ENCODE assay signal across 1 cellular context in the genomic region with DNA sequence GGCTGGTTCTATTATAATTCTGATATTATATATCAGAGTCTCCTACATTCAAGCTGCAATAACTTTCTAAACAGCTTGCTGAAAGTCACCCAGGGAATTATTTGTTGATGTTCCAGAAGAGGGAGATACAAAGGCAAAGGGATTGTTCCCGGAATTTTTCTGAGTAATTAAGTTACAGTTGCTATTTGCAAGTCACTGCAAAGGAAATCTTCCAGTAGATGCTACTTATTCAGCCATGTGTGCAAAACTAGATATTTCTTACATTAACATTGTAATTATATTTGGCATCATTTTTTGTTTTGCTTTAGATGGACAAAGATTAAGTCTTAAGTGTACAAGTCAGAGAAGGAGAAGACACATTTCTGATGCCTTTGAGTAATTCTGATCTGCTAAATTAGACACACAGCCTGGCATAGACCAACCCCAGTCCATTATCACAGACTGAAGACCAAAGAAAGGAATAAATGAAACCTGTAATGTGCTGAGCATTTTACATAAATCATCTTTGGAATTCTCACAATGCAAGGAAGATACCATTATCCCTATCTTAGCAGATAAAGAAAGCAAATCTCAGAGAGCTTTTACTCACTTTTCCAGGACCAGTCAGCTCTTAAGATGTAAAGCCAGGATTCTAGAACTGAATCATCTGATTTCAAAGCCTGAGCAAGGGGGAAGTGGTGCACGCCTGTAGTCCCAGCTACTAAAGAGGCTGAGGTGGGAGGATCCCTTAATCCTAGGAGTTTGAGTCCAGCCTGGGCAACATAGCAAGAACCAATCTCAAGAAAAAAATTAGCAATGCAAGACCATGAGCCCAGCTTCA.
A peak's percentile ranks its signal among the peaks of the same experiment; 100 is the strongest.
TF ChIP-seq lines count a peak whose summit lies in the region.

No MANE protein-coding gene starts in this region.

TF ChIP-seq in SK-N-SH treated with all-trans-retinoic acid at 6 μM for 48 hours, 23 proteins besides CTCF, POLR2A, EP300 and RAD21 (continued from another document):
- TF ChIP-seq, protein P1, sequence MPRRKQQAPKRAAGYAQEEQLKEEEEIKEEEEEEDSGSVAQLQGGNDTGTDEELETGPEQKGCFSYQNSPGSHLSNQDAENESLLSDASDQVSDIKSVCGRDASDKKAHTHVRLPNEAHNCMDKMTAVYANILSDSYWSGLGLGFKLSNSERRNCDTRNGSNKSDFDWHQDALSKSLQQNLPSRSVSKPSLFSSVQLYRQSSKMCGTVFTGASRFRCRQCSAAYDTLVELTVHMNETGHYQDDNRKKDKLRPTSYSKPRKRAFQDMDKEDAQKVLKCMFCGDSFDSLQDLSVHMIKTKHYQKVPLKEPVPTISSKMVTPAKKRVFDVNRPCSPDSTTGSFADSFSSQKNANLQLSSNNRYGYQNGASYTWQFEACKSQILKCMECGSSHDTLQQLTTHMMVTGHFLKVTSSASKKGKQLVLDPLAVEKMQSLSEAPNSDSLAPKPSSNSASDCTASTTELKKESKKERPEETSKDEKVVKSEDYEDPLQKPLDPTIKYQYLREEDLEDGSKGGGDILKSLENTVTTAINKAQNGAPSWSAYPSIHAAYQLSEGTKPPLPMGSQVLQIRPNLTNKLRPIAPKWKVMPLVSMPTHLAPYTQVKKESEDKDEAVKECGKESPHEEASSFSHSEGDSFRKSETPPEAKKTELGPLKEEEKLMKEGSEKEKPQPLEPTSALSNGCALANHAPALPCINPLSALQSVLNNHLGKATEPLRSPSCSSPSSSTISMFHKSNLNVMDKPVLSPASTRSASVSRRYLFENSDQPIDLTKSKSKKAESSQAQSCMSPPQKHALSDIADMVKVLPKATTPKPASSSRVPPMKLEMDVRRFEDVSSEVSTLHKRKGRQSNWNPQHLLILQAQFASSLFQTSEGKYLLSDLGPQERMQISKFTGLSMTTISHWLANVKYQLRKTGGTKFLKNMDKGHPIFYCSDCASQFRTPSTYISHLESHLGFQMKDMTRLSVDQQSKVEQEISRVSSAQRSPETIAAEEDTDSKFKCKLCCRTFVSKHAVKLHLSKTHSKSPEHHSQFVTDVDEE (CRISPR knock-in tag; IDR thresholded peaks at IDR 0.05) = no peak; the same call in 1 of the 2 replicates
- peak; percentile 33; the same call in 1 of the 2 replicates for TF ChIP-seq TCF4 (CRISPR knock-in tag; IDR thresholded peaks at IDR 0.05; ENCODE audit: borderline replicate concordance)
- TF ChIP-seq, protein P2, sequence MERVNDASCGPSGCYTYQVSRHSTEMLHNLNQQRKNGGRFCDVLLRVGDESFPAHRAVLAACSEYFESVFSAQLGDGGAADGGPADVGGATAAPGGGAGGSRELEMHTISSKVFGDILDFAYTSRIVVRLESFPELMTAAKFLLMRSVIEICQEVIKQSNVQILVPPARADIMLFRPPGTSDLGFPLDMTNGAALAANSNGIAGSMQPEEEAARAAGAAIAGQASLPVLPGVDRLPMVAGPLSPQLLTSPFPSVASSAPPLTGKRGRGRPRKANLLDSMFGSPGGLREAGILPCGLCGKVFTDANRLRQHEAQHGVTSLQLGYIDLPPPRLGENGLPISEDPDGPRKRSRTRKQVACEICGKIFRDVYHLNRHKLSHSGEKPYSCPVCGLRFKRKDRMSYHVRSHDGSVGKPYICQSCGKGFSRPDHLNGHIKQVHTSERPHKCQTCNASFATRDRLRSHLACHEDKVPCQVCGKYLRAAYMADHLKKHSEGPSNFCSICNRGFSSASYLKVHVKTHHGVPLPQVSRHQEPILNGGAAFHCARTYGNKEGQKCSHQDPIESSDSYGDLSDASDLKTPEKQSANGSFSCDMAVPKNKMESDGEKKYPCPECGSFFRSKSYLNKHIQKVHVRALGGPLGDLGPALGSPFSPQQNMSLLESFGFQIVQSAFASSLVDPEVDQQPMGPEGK (CRISPR knock-in tag; IDR thresholded peaks at IDR 0.05; ENCODE audit: borderline replicate concordance) = no peak
- TF ChIP-seq ZC3H10 (CRISPR knock-in tag; IDR thresholded peaks at IDR 0.05) = no peak
- TF ChIP-seq GLIS3 (CRISPR knock-in tag; IDR thresholded peaks at IDR 0.05) = no peak
- peak; percentile 79; the same call in 1 of the 2 replicates for TF ChIP-seq ZFP3 (CRISPR knock-in tag; IDR thresholded peaks at IDR 0.05)
- peak; percentile 81; the same call in 1 of the 2 replicates for TF ChIP-seq CSDC2 (CRISPR knock-in tag; IDR thresholded peaks at IDR 0.05)
- no peak for TF ChIP-seq ARNTL (CRISPR knock-in tag; IDR thresholded peaks at IDR 0.05; ENCODE audit: borderline replicate concordance, low read depth)
- TF ChIP-seq ZNF70 (CRISPR knock-in tag; IDR thresholded peaks at IDR 0.05) = no peak
- TF ChIP-seq ZNF565 (CRISPR knock-in tag; conservative IDR thresholded peaks at IDR 0.05; ENCODE audit: low read depth) = no peak
- no peak for TF ChIP-seq OSR1 (CRISPR knock-in tag; IDR thresholded peaks at IDR 0.05)
- no peak for TF ChIP-seq ESRRG (CRISPR knock-in tag; IDR thresholded peaks at IDR 0.05)
- 0 out of 2 replicates have a peak, but pooled peaks have one; percentile 52 for TF ChIP-seq CSRNP3 (CRISPR knock-in tag; IDR thresholded peaks at IDR 0.05)
- TF ChIP-seq, protein P3, sequence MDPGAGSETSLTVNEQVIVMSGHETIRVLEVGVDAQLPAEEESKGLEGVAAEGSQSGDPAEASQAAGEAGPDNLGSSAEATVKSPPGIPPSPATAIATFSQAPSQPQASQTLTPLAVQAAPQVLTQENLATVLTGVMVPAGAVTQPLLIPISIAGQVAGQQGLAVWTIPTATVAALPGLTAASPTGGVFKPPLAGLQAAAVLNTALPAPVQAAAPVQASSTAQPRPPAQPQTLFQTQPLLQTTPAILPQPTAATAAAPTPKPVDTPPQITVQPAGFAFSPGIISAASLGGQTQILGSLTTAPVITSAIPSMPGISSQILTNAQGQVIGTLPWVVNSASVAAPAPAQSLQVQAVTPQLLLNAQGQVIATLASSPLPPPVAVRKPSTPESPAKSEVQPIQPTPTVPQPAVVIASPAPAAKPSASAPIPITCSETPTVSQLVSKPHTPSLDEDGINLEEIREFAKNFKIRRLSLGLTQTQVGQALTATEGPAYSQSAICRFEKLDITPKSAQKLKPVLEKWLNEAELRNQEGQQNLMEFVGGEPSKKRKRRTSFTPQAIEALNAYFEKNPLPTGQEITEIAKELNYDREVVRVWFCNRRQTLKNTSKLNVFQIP (CRISPR knock-in tag; IDR thresholded peaks at IDR 0.05; ENCODE audit: borderline replicate concordance, low read depth) = peak; percentile 39; the same call in 1 of the 2 replicates
- TF ChIP-seq ISL1 (CRISPR knock-in tag; IDR thresholded peaks at IDR 0.05) = peak; percentile 93
- TF ChIP-seq CREB5 (CRISPR knock-in tag; IDR thresholded peaks at IDR 0.05; ENCODE audit: low read depth) = no peak; the same call in 1 of the 2 replicates
- TF ChIP-seq SNAI2 (CRISPR knock-in tag; IDR thresholded peaks at IDR 0.05) = no peak
- TF ChIP-seq PPARA (CRISPR knock-in tag; IDR thresholded peaks at IDR 0.05; ENCODE audit: borderline replicate concordance) = no peak
- no peak; the same call in 1 of the 2 replicates for TF ChIP-seq ZFP30 (CRISPR knock-in tag; IDR thresholded peaks at IDR 0.05)
- no peak for TF ChIP-seq BACH2 (CRISPR knock-in tag; IDR thresholded peaks at IDR 0.05; ENCODE audit: borderline replicate concordance)
- TF ChIP-seq RARB (CRISPR knock-in tag; IDR thresholded peaks at IDR 0.05) = no peak
- TF ChIP-seq TOX (CRISPR knock-in tag; IDR thresholded peaks at IDR 0.05; ENCODE audit: borderline replicate concordance) = no peak
